ENCODE assay signal across 8 cellular contexts in the genomic region with DNA sequence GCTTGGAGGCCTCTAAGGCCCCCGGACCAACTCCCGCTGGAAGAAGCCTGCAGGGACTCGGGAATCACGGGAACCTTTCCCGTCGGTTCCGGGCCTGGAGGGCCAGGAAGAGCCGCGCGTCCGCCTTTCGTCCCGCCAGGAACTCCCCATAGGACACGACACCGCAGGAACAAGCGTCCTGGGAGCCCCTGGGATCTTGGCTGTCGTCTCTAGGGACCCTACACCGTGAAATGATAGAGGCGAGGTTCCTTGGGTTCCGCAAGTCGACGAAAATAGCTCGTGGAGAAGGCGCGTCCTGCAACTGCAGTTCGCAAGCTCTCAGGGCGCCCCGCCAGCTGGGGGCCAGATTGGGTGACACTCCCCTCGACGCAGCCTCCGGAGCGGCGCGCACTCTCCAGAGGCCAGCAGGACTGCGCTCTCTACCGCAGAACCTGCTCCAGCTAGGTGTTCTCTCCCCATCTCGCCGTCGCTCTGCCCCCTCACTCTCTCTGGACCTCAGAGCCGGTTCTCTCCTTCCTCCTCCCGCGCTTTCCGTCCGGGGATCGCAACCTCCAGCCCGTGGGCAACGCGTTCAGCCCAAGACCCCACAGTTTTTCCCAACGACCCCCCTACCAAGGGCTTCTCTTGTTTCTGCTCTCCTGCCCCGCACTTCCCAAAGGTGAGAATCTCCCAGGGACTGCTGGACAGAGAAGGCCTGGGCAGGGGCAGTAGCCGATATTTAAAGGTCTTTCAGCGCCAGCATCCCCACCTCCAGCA.
DNase-seq lines count a peak whose midpoint lies in the region; ATAC-seq and TF ChIP-seq lines count a peak whose summit lies in the region.

No MANE protein-coding gene starts in this region.

- H3K27ac ChIP-seq in RWPE2 (ENCODE audit: poor library complexity, severe bottlenecking) (no peak overlapping the region), rectal smooth muscle tissue (ENCODE audit: low read depth, low read length) (peak overlapping the region; percentile 31), brain microvascular endothelial cell (no peak overlapping the region)

- ATAC-seq in RWPE2 (ENCODE audit: low read depth) (no peak), GM21515 (IDR thresholded peaks at IDR 0.05; ENCODE audit: unreplicated experiment) (no peak)

- H3K4me3 ChIP-seq in GM06990 (replicated peaks; ENCODE audit: low read depth, low read length) (peak overlapping the region; percentile 45), RWPE2 (ENCODE audit: severe bottlenecking) (peak overlapping the region; percentile 40), rectal smooth muscle tissue (ENCODE audit: low read length) (peak overlapping the region; percentile 68), brain microvascular endothelial cell (ENCODE audit: low read depth, low read length) (no peak overlapping the region)

- H3K4me1 ChIP-seq in RWPE2 (ENCODE audit: insufficient read depth, poor library complexity, severe bottlenecking) = no peaks in the 10 kb centered on the region
- H3K4me1 ChIP-seq in rectal smooth muscle tissue (ENCODE audit: control insufficient read depth, insufficient read depth, low read length) = no peaks in the 10 kb centered on the region

- no peak overlapping the region for H3K9ac ChIP-seq in rectal smooth muscle tissue (ENCODE audit: low read length)

- in situ Hi-C loops in brain microvascular endothelial cell (cut with HindIII; ENCODE audit: low pct_ligation_motif_present, low sequenced_read_pairs) = no loop called here

- H3K36me3 ChIP-seq in GM06990 (ENCODE audit: control insufficient read depth, insufficient read depth, low read length) = no peaks in the 10 kb centered on the region
- H3K36me3 ChIP-seq in RWPE2 (ENCODE audit: low read depth) = no peaks in the 10 kb centered on the region
- H3K36me3 ChIP-seq in rectal smooth muscle tissue (ENCODE audit: control insufficient read depth, insufficient read depth, low read length) = no peaks in the 10 kb centered on the region
- no peaks in the 10 kb centered on the region for H3K36me3 ChIP-seq in brain microvascular endothelial cell (replicated peaks)

- H3K9me3 ChIP-seq in RWPE2 (ENCODE audit: severe bottlenecking) = no peaks in the 10 kb centered on the region

- DNase-seq in GM06990 (ENCODE audit: extremely low read depth, insufficient read length) (peak; percentile 34), RWPE2 (ENCODE audit: low spot score) (no peak), foreskin melanocyte (peak; percentile 34), AG20443 (ENCODE audit: low spot score) (no peak), GOT3 (lab: John Stamatoyannopoulos, UW) (no peak), brain microvascular endothelial cell (no peak)

- TF ChIP-seq CTCF in GM06990 (IDR thresholded peaks at IDR 0.05; ENCODE audit: insufficient read depth, low read length, poor library complexity, severe bottlenecking) = no peak
- TF ChIP-seq CTCF in RWPE2 (IDR thresholded peaks at IDR 0.05; ENCODE audit: poor library complexity, severe bottlenecking) = no peak
- TF ChIP-seq CTCF in brain microvascular endothelial cell (IDR thresholded peaks at IDR 0.05; ENCODE audit: low read depth, low read length, missing control alignments) = no peak

- H3K27me3 ChIP-seq in GM06990 (replicated peaks; ENCODE audit: control insufficient read depth, insufficient read depth, low read length) = no peaks in the 10 kb centered on the region; the same call in 1 of the 2 replicates
- H3K27me3 ChIP-seq in RWPE2 (ENCODE audit: insufficient read depth, poor library complexity, severe bottlenecking) = peaks cover 22% of the 10 kb centered on the region
- H3K27me3 ChIP-seq in rectal smooth muscle tissue (ENCODE audit: control insufficient read depth, insufficient read depth, low read length) = peaks cover 15% of the 10 kb centered on the region
- H3K27me3 ChIP-seq in brain microvascular endothelial cell (replicated peaks) = peaks cover 24% of the 10 kb centered on the region

Comparison
In these comparisons a context has a peak if more than half of its experiments do, and no peak if none do; other contexts are left out.
1. DNase-seq: peak in GM06990 (single experiment) and foreskin melanocyte (single experiment); none in RWPE2 (single experiment), AG20443 (single experiment), GOT3 (single experiment) and brain microvascular endothelial cell (single experiment).